ENCODE assay signal across 8 cellular contexts in the genomic region with DNA sequence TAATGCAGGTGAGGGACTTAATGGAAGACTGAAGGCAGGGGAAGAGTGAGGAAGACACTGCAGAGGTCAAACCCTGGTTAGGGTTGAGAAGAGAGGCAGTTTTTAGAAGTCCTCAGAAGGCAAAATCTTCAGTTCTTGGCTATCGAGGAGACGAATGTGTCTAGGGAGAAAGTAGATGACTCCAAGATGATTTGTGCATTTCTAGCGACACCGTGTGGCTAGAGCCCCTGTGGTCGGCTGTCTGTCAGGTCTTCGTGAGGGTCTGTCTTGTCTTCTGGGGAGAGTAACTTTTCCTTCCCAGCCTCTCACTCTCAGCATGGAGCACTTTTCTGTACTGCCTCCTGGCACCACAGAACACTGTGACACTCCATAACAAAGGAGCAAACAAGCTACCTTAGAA.
DNase-seq lines count a peak whose midpoint lies in the region; ATAC-seq and TF ChIP-seq lines count a peak whose summit lies in the region.

No MANE protein-coding gene starts in this region.

- no peaks in the 10 kb centered on the region for H3K9me2 ChIP-seq in GM23338 (ENCODE audit: insufficient read depth)

- no peak overlapping the region for H3K4me3 ChIP-seq in GM23338
- H3K4me3 ChIP-seq in foreskin fibroblast (ENCODE audit: low read depth in 1 of 2, low read length in 2 of 2): no peak overlapping the region

- ATAC-seq in GM23338 (peak; percentile 78), GM18907 (IDR thresholded peaks at IDR 0.05; ENCODE audit: unreplicated experiment) (no peak), HG03108 (IDR thresholded peaks at IDR 0.05; ENCODE audit: unreplicated experiment) (no peak)

- H3K27ac ChIP-seq in GM23338 (ENCODE audit: low read depth): no peak overlapping the region
- H3K27ac ChIP-seq in substantia nigra (ENCODE audit: low read depth, low read length, poor library complexity, severe bottlenecking): no peak overlapping the region

- H3K27me3 Mint-ChIP-seq in GM23338 (ENCODE audit: insufficient read depth, low read depth, poor library complexity): peaks cover 3% of the 10 kb centered on the region

- no peak overlapping the region for H3K27ac Mint-ChIP-seq in GM23338

- no peaks in the 10 kb centered on the region for H3K9me3 Mint-ChIP-seq in GM23338

- H3K4me3 Mint-ChIP-seq in GM23338: no peak overlapping the region

- H3K36me3 ChIP-seq in GM23338 (ENCODE audit: insufficient read depth): no peaks in the 10 kb centered on the region

- H3K27me3 ChIP-seq in GM23338 (ENCODE audit: insufficient read depth): no peaks in the 10 kb centered on the region

- H3K4me1 Mint-ChIP-seq in GM23338: peaks cover 4% of the 10 kb centered on the region; the same call in 2 of the 3 replicates

- H4K20me1 ChIP-seq in GM23338 (replicated peaks; ENCODE audit: insufficient read depth): no peaks in the 10 kb centered on the region

- H3K4me2 ChIP-seq in GM23338: no peak overlapping the region

- peaks cover 8% of the 10 kb centered on the region; the same call in 1 of the 2 replicates for H3K4me1 ChIP-seq in GM23338 (ENCODE audit: insufficient read depth)

- H3K36me3 Mint-ChIP-seq in GM23338 (ENCODE audit: low read depth): no peaks in the 10 kb centered on the region

- TF ChIP-seq CTCF in GM23338 (conservative IDR thresholded peaks at IDR 0.05; ENCODE audit: low read depth in 2 of 2) (peak; percentile 45 to 75), foreskin fibroblast (IDR thresholded peaks at IDR 0.05; ENCODE audit: low read depth, low read length) (peak; percentile 58)

- H3K79me2 ChIP-seq in GM23338 (replicated peaks; ENCODE audit: insufficient read depth): no peaks in the 10 kb centered on the region

- peak; percentile 49 for DNase-seq in DMS53 treated with DMSO at 0.1 percent for 48 hours (lab: John Stamatoyannopoulos, UW; ENCODE audit: unreplicated experiment)
- peak; percentile 64 for DNase-seq in GM23338 (ENCODE audit: low spot score)
- DNase-seq in SHP77 (lab: John Stamatoyannopoulos, UW): peak; percentile 12
- DNase-seq in foreskin fibroblast: peak; percentile 0 to 71
- peak in 31 of 49 donors; percentile 0 to 38 (median 10) for DNase-seq in substantia nigra (lab: John Stamatoyannopoulos, UW)
- no peak for DNase-seq in putamen (ENCODE audit: low spot score)

- H2AFZ ChIP-seq in GM23338: peak overlapping the region; percentile 4; the same call in 1 of the 2 replicates

- H3F3A ChIP-seq in GM23338 (replicated peaks; ENCODE audit: low read depth): no peaks in the 10 kb centered on the region

TF ChIP-seq in GM23338, 12 proteins besides CTCF, POLR2A, EP300 and RAD21 (continues in another document):
- TF ChIP-seq EZH2phosphoT487 (IDR thresholded peaks at IDR 0.05; ENCODE audit: unreplicated experiment) (no peak), STAT1 (IDR thresholded peaks at IDR 0.05; ENCODE audit: unreplicated experiment) (no peak), JUNB (IDR thresholded peaks at IDR 0.05; ENCODE audit: unreplicated experiment) (no peak), CREB1 (CRISPR knock-in tag; IDR thresholded peaks at IDR 0.05; ENCODE audit: low read depth) (no peak), ZNF331 (CRISPR knock-in tag; IDR thresholded peaks at IDR 0.05; ENCODE audit: low read depth) (no peak), ZNF114 (CRISPR knock-in tag; IDR thresholded peaks at IDR 0.05) (no peak), POLR2AphosphoS5 (IDR thresholded peaks at IDR 0.05; ENCODE audit: low read depth) (no peak)
- TF ChIP-seq, protein P1, sequence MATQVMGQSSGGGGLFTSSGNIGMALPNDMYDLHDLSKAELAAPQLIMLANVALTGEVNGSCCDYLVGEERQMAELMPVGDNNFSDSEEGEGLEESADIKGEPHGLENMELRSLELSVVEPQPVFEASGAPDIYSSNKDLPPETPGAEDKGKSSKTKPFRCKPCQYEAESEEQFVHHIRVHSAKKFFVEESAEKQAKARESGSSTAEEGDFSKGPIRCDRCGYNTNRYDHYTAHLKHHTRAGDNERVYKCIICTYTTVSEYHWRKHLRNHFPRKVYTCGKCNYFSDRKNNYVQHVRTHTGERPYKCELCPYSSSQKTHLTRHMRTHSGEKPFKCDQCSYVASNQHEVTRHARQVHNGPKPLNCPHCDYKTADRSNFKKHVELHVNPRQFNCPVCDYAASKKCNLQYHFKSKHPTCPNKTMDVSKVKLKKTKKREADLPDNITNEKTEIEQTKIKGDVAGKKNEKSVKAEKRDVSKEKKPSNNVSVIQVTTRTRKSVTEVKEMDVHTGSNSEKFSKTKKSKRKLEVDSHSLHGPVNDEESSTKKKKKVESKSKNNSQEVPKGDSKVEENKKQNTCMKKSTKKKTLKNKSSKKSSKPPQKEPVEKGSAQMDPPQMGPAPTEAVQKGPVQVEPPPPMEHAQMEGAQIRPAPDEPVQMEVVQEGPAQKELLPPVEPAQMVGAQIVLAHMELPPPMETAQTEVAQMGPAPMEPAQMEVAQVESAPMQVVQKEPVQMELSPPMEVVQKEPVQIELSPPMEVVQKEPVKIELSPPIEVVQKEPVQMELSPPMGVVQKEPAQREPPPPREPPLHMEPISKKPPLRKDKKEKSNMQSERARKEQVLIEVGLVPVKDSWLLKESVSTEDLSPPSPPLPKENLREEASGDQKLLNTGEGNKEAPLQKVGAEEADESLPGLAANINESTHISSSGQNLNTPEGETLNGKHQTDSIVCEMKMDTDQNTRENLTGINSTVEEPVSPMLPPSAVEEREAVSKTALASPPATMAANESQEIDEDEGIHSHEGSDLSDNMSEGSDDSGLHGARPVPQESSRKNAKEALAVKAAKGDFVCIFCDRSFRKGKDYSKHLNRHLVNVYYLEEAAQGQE (IDR thresholded peaks at IDR 0.05; ENCODE audit: unreplicated experiment): no peak
- TF ChIP-seq, protein P2, sequence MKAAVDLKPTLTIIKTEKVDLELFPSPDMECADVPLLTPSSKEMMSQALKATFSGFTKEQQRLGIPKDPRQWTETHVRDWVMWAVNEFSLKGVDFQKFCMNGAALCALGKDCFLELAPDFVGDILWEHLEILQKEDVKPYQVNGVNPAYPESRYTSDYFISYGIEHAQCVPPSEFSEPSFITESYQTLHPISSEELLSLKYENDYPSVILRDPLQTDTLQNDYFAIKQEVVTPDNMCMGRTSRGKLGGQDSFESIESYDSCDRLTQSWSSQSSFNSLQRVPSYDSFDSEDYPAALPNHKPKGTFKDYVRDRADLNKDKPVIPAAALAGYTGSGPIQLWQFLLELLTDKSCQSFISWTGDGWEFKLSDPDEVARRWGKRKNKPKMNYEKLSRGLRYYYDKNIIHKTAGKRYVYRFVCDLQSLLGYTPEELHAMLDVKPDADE (IDR thresholded peaks at IDR 0.05): no peak
- TF ChIP-seq, protein P3, sequence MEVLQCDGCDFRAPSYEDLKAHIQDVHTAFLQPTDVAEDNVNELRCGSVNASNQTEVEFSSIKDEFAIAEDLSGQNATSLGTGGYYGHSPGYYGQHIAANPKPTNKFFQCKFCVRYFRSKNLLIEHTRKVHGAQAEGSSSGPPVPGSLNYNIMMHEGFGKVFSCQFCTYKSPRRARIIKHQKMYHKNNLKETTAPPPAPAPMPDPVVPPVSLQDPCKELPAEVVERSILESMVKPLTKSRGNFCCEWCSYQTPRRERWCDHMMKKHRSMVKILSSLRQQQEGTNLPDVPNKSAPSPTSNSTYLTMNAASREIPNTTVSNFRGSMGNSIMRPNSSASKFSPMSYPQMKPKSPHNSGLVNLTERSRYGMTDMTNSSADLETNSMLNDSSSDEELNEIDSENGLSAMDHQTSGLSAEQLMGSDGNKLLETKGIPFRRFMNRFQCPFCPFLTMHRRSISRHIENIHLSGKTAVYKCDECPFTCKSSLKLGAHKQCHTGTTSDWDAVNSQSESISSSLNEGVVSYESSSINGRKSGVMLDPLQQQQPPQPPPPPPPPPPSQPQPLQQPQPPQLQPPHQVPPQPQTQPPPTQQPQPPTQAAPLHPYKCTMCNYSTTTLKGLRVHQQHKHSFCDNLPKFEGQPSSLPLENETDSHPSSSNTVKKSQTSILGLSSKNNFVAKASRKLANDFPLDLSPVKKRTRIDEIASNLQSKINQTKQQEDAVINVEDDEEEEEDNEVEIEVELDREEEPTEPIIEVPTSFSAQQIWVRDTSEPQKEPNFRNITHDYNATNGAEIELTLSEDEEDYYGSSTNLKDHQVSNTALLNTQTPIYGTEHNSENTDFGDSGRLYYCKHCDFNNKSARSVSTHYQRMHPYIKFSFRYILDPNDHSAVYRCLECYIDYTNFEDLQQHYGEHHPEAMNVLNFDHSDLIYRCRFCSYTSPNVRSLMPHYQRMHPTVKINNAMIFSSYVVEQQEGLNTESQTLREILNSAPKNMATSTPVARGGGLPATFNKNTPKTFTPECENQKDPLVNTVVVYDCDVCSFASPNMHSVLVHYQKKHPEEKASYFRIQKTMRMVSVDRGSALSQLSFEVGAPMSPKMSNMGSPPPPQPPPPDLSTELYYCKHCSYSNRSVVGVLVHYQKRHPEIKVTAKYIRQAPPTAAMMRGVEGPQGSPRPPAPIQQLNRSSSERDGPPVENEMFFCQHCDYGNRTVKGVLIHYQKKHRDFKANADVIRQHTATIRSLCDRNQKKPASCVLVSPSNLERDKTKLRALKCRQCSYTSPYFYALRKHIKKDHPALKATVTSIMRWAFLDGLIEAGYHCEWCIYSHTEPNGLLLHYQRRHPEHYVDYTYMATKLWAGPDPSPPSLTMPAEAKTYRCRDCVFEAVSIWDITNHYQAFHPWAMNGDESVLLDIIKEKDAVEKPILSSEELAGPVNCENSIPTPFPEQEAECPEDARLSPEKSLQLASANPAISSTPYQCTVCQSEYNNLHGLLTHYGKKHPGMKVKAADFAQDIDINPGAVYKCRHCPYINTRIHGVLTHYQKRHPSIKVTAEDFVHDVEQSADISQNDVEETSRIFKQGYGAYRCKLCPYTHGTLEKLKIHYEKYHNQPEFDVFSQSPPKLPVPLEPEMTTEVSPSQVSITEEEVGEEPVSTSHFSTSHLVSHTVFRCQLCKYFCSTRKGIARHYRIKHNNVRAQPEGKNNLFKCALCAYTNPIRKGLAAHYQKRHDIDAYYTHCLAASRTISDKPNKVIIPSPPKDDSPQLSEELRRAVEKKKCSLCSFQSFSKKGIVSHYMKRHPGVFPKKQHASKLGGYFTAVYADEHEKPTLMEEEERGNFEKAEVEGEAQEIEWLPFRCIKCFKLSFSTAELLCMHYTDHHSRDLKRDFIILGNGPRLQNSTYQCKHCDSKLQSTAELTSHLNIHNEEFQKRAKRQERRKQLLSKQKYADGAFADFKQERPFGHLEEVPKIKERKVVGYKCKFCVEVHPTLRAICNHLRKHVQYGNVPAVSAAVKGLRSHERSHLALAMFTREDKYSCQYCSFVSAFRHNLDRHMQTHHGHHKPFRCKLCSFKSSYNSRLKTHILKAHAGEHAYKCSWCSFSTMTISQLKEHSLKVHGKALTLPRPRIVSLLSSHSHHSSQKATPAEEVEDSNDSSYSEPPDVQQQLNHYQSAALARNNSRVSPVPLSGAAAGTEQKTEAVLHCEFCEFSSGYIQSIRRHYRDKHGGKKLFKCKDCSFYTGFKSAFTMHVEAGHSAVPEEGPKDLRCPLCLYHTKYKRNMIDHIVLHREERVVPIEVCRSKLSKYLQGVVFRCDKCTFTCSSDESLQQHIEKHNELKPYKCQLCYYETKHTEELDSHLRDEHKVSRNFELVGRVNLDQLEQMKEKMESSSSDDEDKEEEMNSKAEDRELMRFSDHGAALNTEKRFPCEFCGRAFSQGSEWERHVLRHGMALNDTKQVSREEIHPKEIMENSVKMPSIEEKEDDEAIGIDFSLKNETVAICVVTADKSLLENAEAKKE (CRISPR knock-in tag; IDR thresholded peaks at IDR 0.05): no peak
